ENCODE assay signal across 25 cellular contexts in genomic region chr7:22631730-22632129, GRCh38.
DNase-seq lines count a peak whose midpoint lies in the region; ATAC-seq and TF ChIP-seq lines count a peak whose summit lies in the region.
"Had no signal": no experiment of that assay in that cellular context is flagged by ENCODE, and none has a peak within 500 bp of the region (broad histone marks: within the 10 kb centered on the region; RNA-seq: fewer than 3 reads in every experiment).

No MANE protein-coding gene starts in this region.

- peak overlapping the region; percentile 9 for H3K27ac Mint-ChIP-seq in chondrocyte (ENCODE audit: unreplicated experiment)
- H3K27ac Mint-ChIP-seq: B cell; CD8-positive, alpha-beta T cell had no signal

- H3K4me3 ChIP-seq in skeletal muscle satellite cell (ENCODE audit: low read length) (no peak overlapping the region), lower lobe of right lung (no peak overlapping the region)
- H3K4me3 ChIP-seq in effector memory CD4-positive, alpha-beta T cell (ENCODE audit: insufficient read depth, low read depth, low read length, poor library complexity, severe bottlenecking), result no peak overlapping the region
- H3K4me3 ChIP-seq: K562 had no signal

- H3K27me3 Mint-ChIP-seq in chondrocyte (ENCODE audit: low read depth), result no peaks in the 10 kb centered on the region
- H3K27me3 Mint-ChIP-seq: B cell had no signal

- H3K4me3 Mint-ChIP-seq in chondrocyte (ENCODE audit: unreplicated experiment), result no peak overlapping the region
- H3K4me3 Mint-ChIP-seq: B cell; CD8-positive, alpha-beta T cell had no signal

- H3K9me3 Mint-ChIP-seq in chondrocyte (ENCODE audit: low read depth), result no peaks in the 10 kb centered on the region
- H3K9me3 Mint-ChIP-seq: CD8-positive, alpha-beta T cell had no signal

- peak; percentile 34 for DNase-seq in LHCN-M2 (ENCODE audit: low read depth)
- no peak for DNase-seq in chondrocyte (ENCODE audit: low spot score)
- peak; percentile 3 for DNase-seq in iPS-NIHi7 (ENCODE audit: extremely low spot score)
- no peak for DNase-seq in effector memory CD4-positive, alpha-beta T cell
- DNase-seq in lower lobe of right lung, result no peak
- DNase-seq: Caco-2; CD8-positive, alpha-beta T cell; EL; GDM1; Kasumi-1; MV-4-11; NCI-H1105; NCI-H1436 treated with DMSO at 0.1 percent for 48 hours; NCI-H187 treated with DMSO at 0.1 percent for 48 hours; NCI-H446; NCI-H524 treated with DMSO at 0.1 percent for 48 hours; NCI-H774; SIG-M5; SK-N-SH had no signal

- H3K4me2 ChIP-seq in skeletal muscle satellite cell (ENCODE audit: low read length), result peak overlapping the region; percentile 19
- H3K4me2 ChIP-seq: SK-N-SH had no signal

- H3K9ac ChIP-seq in skeletal muscle satellite cell (ENCODE audit: low read depth, low read length), result no peak overlapping the region
- H3K9ac ChIP-seq: SK-N-SH had no signal

- H3K27me3 ChIP-seq in skeletal muscle satellite cell (ENCODE audit: control insufficient read depth, insufficient read depth, low read length) (no peaks in the 10 kb centered on the region), lower lobe of right lung (ENCODE audit: low read depth) (no peaks in the 10 kb centered on the region)
- no peaks in the 10 kb centered on the region for H3K27me3 ChIP-seq in effector memory CD4-positive, alpha-beta T cell (replicated peaks; ENCODE audit: control insufficient read depth, insufficient read depth, low read length, poor library complexity, severe bottlenecking)

- H3K4me1 ChIP-seq in skeletal muscle satellite cell (ENCODE audit: control insufficient read depth, insufficient read depth, low read length) (peaks cover 36% of the 10 kb centered on the region), lower lobe of right lung (peaks cover 9% of the 10 kb centered on the region)
- no peaks in the 10 kb centered on the region for H3K4me1 ChIP-seq in effector memory CD4-positive, alpha-beta T cell (ENCODE audit: control insufficient read depth, insufficient read depth, low read length, poor library complexity, severe bottlenecking)
- H3K4me1 ChIP-seq: Caco-2 had no signal

- H3K36me3 ChIP-seq in skeletal muscle satellite cell (ENCODE audit: insufficient read depth, low read length), result no peaks in the 10 kb centered on the region
- H3K36me3 ChIP-seq in effector memory CD4-positive, alpha-beta T cell (ENCODE audit: control insufficient read depth, insufficient read depth, low read length), result no peaks in the 10 kb centered on the region
- H3K36me3 ChIP-seq in lower lobe of right lung, result no peaks in the 10 kb centered on the region

- H3K9me3 ChIP-seq in skeletal muscle satellite cell (replicated peaks; ENCODE audit: low read length) (no peaks in the 10 kb centered on the region), lower lobe of right lung (no peaks in the 10 kb centered on the region)
- H3K9me3 ChIP-seq in effector memory CD4-positive, alpha-beta T cell (ENCODE audit: control insufficient read depth, low read length), result no peaks in the 10 kb centered on the region
- H3K9me3 ChIP-seq: Caco-2, SK-N-SH had no signal

- no peak overlapping the region for H3K27ac ChIP-seq in effector memory CD4-positive, alpha-beta T cell (ENCODE audit: insufficient read depth, low read length, poor library complexity, severe bottlenecking)
- no peak overlapping the region for H3K27ac ChIP-seq in lower lobe of right lung
- H3K27ac ChIP-seq: C4-2B had no signal

- intact Hi-C loops in lower lobe of right lung (cut with DNase I), result no loop called here

- H3K36me3 Mint-ChIP-seq in chondrocyte (ENCODE audit: low read depth), result no peaks in the 10 kb centered on the region
- H3K36me3 Mint-ChIP-seq: CD8-positive, alpha-beta T cell had no signal

- peaks cover 67% of the 10 kb centered on the region for H3K4me1 Mint-ChIP-seq in chondrocyte (ENCODE audit: low read depth)

- no peak for TF ChIP-seq CTCF in chondrocyte (IDR thresholded peaks at IDR 0.05)
- TF ChIP-seq CTCF in lower lobe of right lung (IDR thresholded peaks at IDR 0.05), result no peak

- ATAC-seq in lower lobe of right lung (no peak), HG03378 (IDR thresholded peaks at IDR 0.05; ENCODE audit: unreplicated experiment) (no peak)
- ATAC-seq: CD8-positive, alpha-beta T cell; HepG2 had no signal

Comparison
In these comparisons a context has a peak if more than half of its experiments do, and no peak if none do; other contexts are left out.
1. DNase-seq: peak in LHCN-M2 (single experiment) and iPS-NIHi7 (single experiment); none in chondrocyte (single experiment), effector memory CD4-positive, alpha-beta T cell (0 of 3) and lower lobe of right lung (single experiment).